In genomic region chr2:105394951-105395611, GRCh38 we compare ENCODE assay signal across 16 cellular contexts. TPM values are rescaled to one million over a fixed set of nuclear protein-coding genes. Genes with fewer than 3 reads are reported as not detected.
DNase-seq lines count a peak whose midpoint lies in the region; ATAC-seq and TF ChIP-seq lines count a peak whose summit lies in the region.
"Had no signal": no experiment of that assay in that cellular context is flagged by ENCODE, and none has a peak within 500 bp of the region (broad histone marks: within the 10 kb centered on the region; RNA-seq: fewer than 3 reads in every experiment).

No MANE protein-coding gene starts in this region.

- H3K27me3 ChIP-seq in neural progenitor cell = peaks cover 27% of the 10 kb centered on the region
- H3K27me3 ChIP-seq in upper lobe of right lung = peaks cover 18% of the 10 kb centered on the region
- H3K27me3 ChIP-seq: BE2C had no signal

- H3K27ac ChIP-seq in neural progenitor cell (no peak overlapping the region), upper lobe of right lung (no peak overlapping the region)

- no peaks in the 10 kb centered on the region for H3K4me1 ChIP-seq in neural progenitor cell
- peaks cover 5% of the 10 kb centered on the region for H3K4me1 ChIP-seq in upper lobe of right lung

- peak; percentile 42 for DNase-seq in AG10803 (ENCODE audit: low read depth)
- no peak for DNase-seq in epithelial cell of proximal tubule (ENCODE audit: low read depth)
- no peak for DNase-seq in neural progenitor cell (ENCODE audit: low spot score)
- no peak for DNase-seq in amygdala (lab: John Stamatoyannopoulos, UW)
- DNase-seq in upper lobe of right lung = no peak
- DNase-seq: activated CD4-positive, alpha-beta T cell treated with anti-CD3 and anti-CD28 coated beads, Interleukin-2, amount 10 ng/mL, durations not matched to agents 7 days and 5 days; BE2C; EL; midbrain; stimulated activated CD4-positive, alpha-beta T cell treated with anti-CD3 and anti-CD28 coated beads, Interleukin-4, amount 100 ng/mL, for 1 hour; T-helper 1 cell had no signal

- intact Hi-C loops in upper lobe of right lung (cut with DNase I) = no loop called here

- H3K4me3 Mint-ChIP-seq in neural progenitor cell = peak overlapping the region; percentile 30
- H3K4me3 Mint-ChIP-seq: activated CD4-positive, alpha-beta T cell treated with anti-CD3 and anti-CD28 coated beads, Interleukin-2, amount 10 ng/mL, durations not matched to agents 7 days and 5 days; stimulated activated effector memory CD8-positive, alpha-beta T cell treated with anti-CD3 and anti-CD28 coated beads, Interleukin-12 subunit alpha, Interleukin-12 subunit beta, amount 100 ng/mL, for 72 hours had no signal

- no peak overlapping the region for H2AFZ ChIP-seq in neural progenitor cell (replicated peaks)

- H3K36me3 Mint-ChIP-seq in neural progenitor cell = peaks cover 30% of the 10 kb centered on the region
- H3K36me3 Mint-ChIP-seq: stimulated activated effector memory CD8-positive, alpha-beta T cell treated with anti-CD3 and anti-CD28 coated beads, Interleukin-12 subunit alpha, Interleukin-12 subunit beta, amount 100 ng/mL, for 72 hours had no signal

- peaks cover 29% of the 10 kb centered on the region for H3K4me1 Mint-ChIP-seq in neural progenitor cell

- no peak overlapping the region for H3K9ac ChIP-seq in neural progenitor cell

- ATAC-seq in GM21619 (IDR thresholded peaks at IDR 0.05; ENCODE audit: unreplicated experiment) = no peak
- no peak for ATAC-seq in GM18519 (IDR thresholded peaks at IDR 0.05; ENCODE audit: low FRiP score, unreplicated experiment)
- ATAC-seq in upper lobe of right lung = no peak
- ATAC-seq: esophagus mucosa; stimulated activated effector memory CD8-positive, alpha-beta T cell treated with anti-CD3 and anti-CD28 coated beads, Interleukin-12 subunit alpha, Interleukin-12 subunit beta, amount 100 ng/mL, for 72 hours had no signal

- no peak overlapping the region for H3K27ac Mint-ChIP-seq in neural progenitor cell
- H3K27ac Mint-ChIP-seq: activated CD4-positive, alpha-beta T cell treated with anti-CD3 and anti-CD28 coated beads, Interleukin-2, amount 10 ng/mL, durations not matched to agents 7 days and 5 days; stimulated activated effector memory CD8-positive, alpha-beta T cell treated with anti-CD3 and anti-CD28 coated beads, Interleukin-12 subunit alpha, Interleukin-12 subunit beta, amount 100 ng/mL, for 72 hours had no signal

- H3K4me3 ChIP-seq in AG10803 (ENCODE audit: low read length) (peak overlapping the region; percentile 96), WI38 (ENCODE audit: low read depth, low read length) (peak overlapping the region; percentile 99), epithelial cell of proximal tubule (ENCODE audit: low read depth, low read length) (peak overlapping the region; percentile 98), neural progenitor cell (no peak overlapping the region), upper lobe of right lung (no peak overlapping the region)

- peaks cover 12% of the 10 kb centered on the region for H3K79me2 ChIP-seq in neural progenitor cell (ENCODE audit: low read depth)

- H3K27me3 Mint-ChIP-seq in neural progenitor cell (ENCODE audit: insufficient read depth, low read depth) = peaks cover 12% of the 10 kb centered on the region

- peaks cover 6% of the 10 kb centered on the region for H3F3A ChIP-seq in neural progenitor cell (ENCODE audit: low read depth)

- H3K9me3 ChIP-seq in neural progenitor cell (ENCODE audit: low read depth) = no peaks in the 10 kb centered on the region
- no peaks in the 10 kb centered on the region for H3K9me3 ChIP-seq in upper lobe of right lung
- H3K9me3 ChIP-seq: BE2C had no signal

- no peak for TF ChIP-seq CTCF in AG10803 (conservative IDR thresholded peaks at IDR 0.05; ENCODE audit: low read length)
- no peak for TF ChIP-seq CTCF in WI38 (IDR thresholded peaks at IDR 0.05; ENCODE audit: low read depth, low read length)
- no peak for TF ChIP-seq CTCF in epithelial cell of proximal tubule (conservative IDR thresholded peaks at IDR 0.05; ENCODE audit: low read depth, low read length)
- TF ChIP-seq CTCF in neural progenitor cell (IDR thresholded peaks at IDR 0.05) = no peak
- TF ChIP-seq CTCF in upper lobe of right lung (IDR thresholded peaks at IDR 0.05) = no peak

- no peak overlapping the region for H3K4me2 ChIP-seq in neural progenitor cell

- H3K9me3 Mint-ChIP-seq in neural progenitor cell = peaks cover 7% of the 10 kb centered on the region
- H3K9me3 Mint-ChIP-seq: activated CD4-positive, alpha-beta T cell treated with anti-CD3 and anti-CD28 coated beads, Interleukin-2, amount 10 ng/mL, durations not matched to agents 7 days and 5 days; stimulated activated effector memory CD8-positive, alpha-beta T cell treated with anti-CD3 and anti-CD28 coated beads, Interleukin-12 subunit alpha, Interleukin-12 subunit beta, amount 100 ng/mL, for 72 hours had no signal

- no peaks in the 10 kb centered on the region for H3K36me3 ChIP-seq in neural progenitor cell
- H3K36me3 ChIP-seq in upper lobe of right lung = no peaks in the 10 kb centered on the region
- H3K36me3 ChIP-seq: BE2C had no signal

- H4K20me1 ChIP-seq in neural progenitor cell (ENCODE audit: low read depth) = no peaks in the 10 kb centered on the region

RNA-seq across cellular contexts. Expression of gene FHL2, which starts 3.8 kb away (rescaled TPM):
- 237 and 326 TPM in 2 replicates for total RNA-seq in epithelial cell of proximal tubule
- total RNA-seq in neural progenitor cell (ENCODE audit: low replicate concordance) = 17.8 and 20.7 TPM in 2 replicates
- 13.8 TPM for total RNA-seq in upper lobe of right lung

RNA-seq across cellular contexts. Expression of gene C2orf49, which starts 57.7 kb away (rescaled TPM):
- 14.3 and 21.2 TPM in 2 replicates for total RNA-seq in epithelial cell of proximal tubule
- total RNA-seq in neural progenitor cell (ENCODE audit: low replicate concordance) = 29.7 and 42.9 TPM in 2 replicates
- 18.0 TPM for total RNA-seq in upper lobe of right lung

Comparison
In these comparisons a context has a peak if more than half of its experiments do, and no peak if none do; other contexts are left out.
1. H3K4me3 ChIP-seq: peak in AG10803 (single experiment), WI38 (single experiment) and epithelial cell of proximal tubule (single experiment); none in neural progenitor cell (single experiment) and upper lobe of right lung (single experiment).
2. RNA of gene FHL2, which starts 3.8 kb away (total RNA-seq): 237 to 326 TPM in epithelial cell of proximal tubule; 17.8 to 20.7 TPM in neural progenitor cell and 13.8 TPM in upper lobe of right lung (single experiment); every median in the first group is over 10 times any median in the second.